Comparison of ENCODE assay signal across 8 cellular contexts in the genomic region with DNA sequence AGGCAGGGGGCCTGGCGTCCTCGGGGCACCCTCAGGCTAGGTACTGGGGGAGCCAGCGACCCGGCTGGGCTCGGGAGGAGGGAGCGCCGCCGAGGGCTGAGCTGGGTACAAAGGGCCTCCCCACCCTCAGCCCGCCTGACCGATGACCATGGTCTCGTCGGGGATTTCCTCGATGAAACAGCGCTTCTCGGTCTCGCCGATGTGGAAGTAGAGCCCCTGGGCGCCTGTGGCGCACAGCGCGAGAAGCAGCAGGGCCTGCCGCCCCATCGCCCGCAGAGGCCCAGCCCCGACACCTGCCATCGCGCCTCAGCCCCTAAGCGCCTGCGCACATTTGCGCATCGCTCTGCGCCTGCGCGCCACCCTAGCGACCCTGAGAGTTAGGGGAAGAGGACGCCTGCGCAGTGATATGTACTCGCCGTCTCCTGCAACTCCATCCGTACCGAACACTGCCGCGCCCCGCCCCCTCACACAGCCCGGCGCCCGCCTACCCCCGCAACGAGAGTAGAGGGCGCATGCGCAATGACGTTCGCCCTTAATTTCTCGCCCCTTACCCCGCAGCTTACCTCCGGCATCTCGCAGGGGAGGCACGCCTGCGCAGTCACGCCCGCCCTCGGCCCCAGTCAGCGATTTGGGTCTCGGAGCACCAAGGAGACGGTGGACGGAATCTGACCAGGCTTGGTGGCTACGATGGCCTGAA. TPM values are rescaled to one million over a fixed set of nuclear protein-coding genes. Genes with fewer than 3 reads are reported as not detected.
DNase-seq lines count a peak whose midpoint lies in the region; FAIRE-seq and TF ChIP-seq lines count a peak whose summit lies in the region.

A gene (minus strand): TSS at position 325 of the 697 bp plus-strand sequence. CDS start 25 bp downstream, at position 300.

- H3K4me3 Mint-ChIP-seq in activated naive CD4-positive, alpha-beta T cell treated with anti-CD3 and anti-CD28 coated beads for 36 hours: peak within 1 kb of the TSS; percentile 90

- peak within 1 kb of the TSS; percentile 97 for H3K9ac ChIP-seq in neuronal stem cell (ENCODE audit: low read depth, low read length, poor library complexity)

- H3K4me3 ChIP-seq in HFF-Myc (replicated peaks; ENCODE audit: low read depth, low read length): peak within 1 kb of the TSS; percentile 88
- H3K4me3 ChIP-seq in neuronal stem cell (ENCODE audit: low read length in 2 of 2): peak within 1 kb of the TSS; percentile 93 to 97

- H3K18ac ChIP-seq in neuronal stem cell (ENCODE audit: low read length): peak within 1 kb of the TSS; percentile 98

- H3K27me3 ChIP-seq in neuronal stem cell (ENCODE audit: control insufficient read depth in 3 of 3, insufficient read depth in 3 of 3, low read depth in 1 of 3, low read length in 3 of 3): no peaks in the 10 kb centered on the region

- peak within 1 kb of the TSS; percentile 87 for H3K27ac Mint-ChIP-seq in activated naive CD4-positive, alpha-beta T cell treated with anti-CD3 and anti-CD28 coated beads for 36 hours

- H3K23ac ChIP-seq in neuronal stem cell (ENCODE audit: low read depth, low read length, poor library complexity): peak within 1 kb of the TSS; percentile 99

- peak within 1 kb of the TSS; percentile 94 for H3K14ac ChIP-seq in neuronal stem cell (ENCODE audit: low read length)

- peaks cover 33% of the 10 kb centered on the region for H3K4me1 Mint-ChIP-seq in activated naive CD4-positive, alpha-beta T cell treated with anti-CD3 and anti-CD28 coated beads for 36 hours (ENCODE audit: low read depth)

- peaks cover 0 to 8% of the 10 kb centered on the region in 2 donors for H3K4me1 ChIP-seq in neuronal stem cell (ENCODE audit: control insufficient read depth in 2 of 2, insufficient read depth in 1 of 2, low read depth in 1 of 2, low read length in 2 of 2)

- peak within 1 kb of the TSS; percentile 99 for H2AFZ ChIP-seq in neuronal stem cell (ENCODE audit: low read length)

- FAIRE-seq in frontal cortex (lab: Jason Lieb, UNC): no peak

- no peaks in the 10 kb centered on the region for H3K9me3 ChIP-seq in neuronal stem cell (replicated peaks in 1 of 2; ENCODE audit: control insufficient read depth in 2 of 2, insufficient read depth in 1 of 2, low read depth in 1 of 2, low read length in 2 of 2)

- H3K27ac ChIP-seq in neuronal stem cell (replicated peaks; ENCODE audit: low read length): peak within 1 kb of the TSS; percentile 88

- CTCF ChIA-PET in activated naive CD4-positive, alpha-beta T cell treated with anti-CD3 and anti-CD28 coated beads for 36 hours (lab: Charles Lee): interaction anchor here (0.5 to 3.5 kb wide), 5 partner anchors 17 to 277 kb away, joined by 3 to 16 read pairs (median 3); no protein-coding TSS in a partner anchor

- peak within 1 kb of the TSS; percentile 19 for H2BK5ac ChIP-seq in neuronal stem cell (ENCODE audit: low read length)

- peaks cover 2% of the 10 kb centered on the region for H3K27me3 Mint-ChIP-seq in activated naive CD4-positive, alpha-beta T cell treated with anti-CD3 and anti-CD28 coated beads for 36 hours (ENCODE audit: low read depth)

- H4K91ac ChIP-seq in neuronal stem cell (ENCODE audit: low read depth, low read length, poor library complexity): no peak within 1 kb of the TSS

- H3K36me3 Mint-ChIP-seq in activated naive CD4-positive, alpha-beta T cell treated with anti-CD3 and anti-CD28 coated beads for 36 hours (ENCODE audit: low read depth): peaks cover 27% of the 10 kb centered on the region

- peaks cover 8% of the 10 kb centered on the region for H3K79me1 ChIP-seq in neuronal stem cell (ENCODE audit: low read depth, low read length)

- H3K36me3 ChIP-seq in neuronal stem cell (replicated peaks in 1 of 2; ENCODE audit: control insufficient read depth in 2 of 2, insufficient read depth in 2 of 2, low read length in 2 of 2): peaks cover 18 to 37% of the 10 kb centered on the region in 2 donors

- peak within 1 kb of the TSS; percentile 98 for H4K8ac ChIP-seq in neuronal stem cell (ENCODE audit: low read depth, low read length)

- no peak within 1 kb of the TSS for H2BK120ac ChIP-seq in neuronal stem cell (ENCODE audit: low read depth, low read length)

- H2BK15ac ChIP-seq in neuronal stem cell (ENCODE audit: low read length): peak within 1 kb of the TSS; percentile 71

- peak; percentile 100 for DNase-seq in GM03348 (ENCODE audit: low spot score)
- peak; percentile 94 for DNase-seq in HFF-Myc (ENCODE audit: extremely low read depth, low read depth)
- peak; percentile 100 for DNase-seq in NAMALWA (ENCODE audit: low spot score)
- peak; percentile 98 for DNase-seq in SK-N-DZ (ENCODE audit: low spot score)
- DNase-seq in activated naive CD4-positive, alpha-beta T cell treated with anti-CD3 and anti-CD28 coated beads for 36 hours: peak; percentile 100
- DNase-seq in frontal cortex (ENCODE audit: low spot score in 2 of 2): peak; percentile 96 to 98
- peak; percentile 99 for DNase-seq in neuronal stem cell (ENCODE audit: low spot score)

- peak within 1 kb of the TSS; percentile 64 for H2AK5ac ChIP-seq in neuronal stem cell (ENCODE audit: low read depth, low read length)

- H2BK12ac ChIP-seq in neuronal stem cell (ENCODE audit: low read length): no peak within 1 kb of the TSS

- peak within 1 kb of the TSS; percentile 76 for H3K4ac ChIP-seq in neuronal stem cell (ENCODE audit: low read length)

- no CpG with 5 or more reads among the region's 67 CpGs for WGBS in neuronal stem cell (ENCODE audit: extremely low coverage in 2 of 2, insufficient read length in 2 of 2, insufficient replicate concordance in 1 of 2), 2 donors

- intact Hi-C loops in activated naive CD4-positive, alpha-beta T cell treated with anti-CD3 and anti-CD28 coated beads for 36 hours (cut with micrococcal nuclease): loop anchor here (1.0 to 5.0 kb wide), 13 partner anchors 8 to 529 kb away; a partner anchor contains a TSS

- H3K4me2 ChIP-seq in neuronal stem cell (ENCODE audit: insufficient read depth, low read length, poor library complexity, severe bottlenecking): peak within 1 kb of the TSS; percentile 88

- TF ChIP-seq CTCF in HFF-Myc (IDR thresholded peaks at IDR 0.05; ENCODE audit: low read depth, low read length, missing control alignments) (no peak), subcutaneous adipose tissue (IDR thresholded peaks at IDR 0.05; ENCODE audit: low read depth) (no peak)

- no peaks in the 10 kb centered on the region for H3K9me3 Mint-ChIP-seq in activated naive CD4-positive, alpha-beta T cell treated with anti-CD3 and anti-CD28 coated beads for 36 hours

RNA-seq across cellular contexts. Expression of the gene that starts here (rescaled TPM):
- 169 and 208 TPM in 2 replicates for polyA plus RNA-seq in SK-N-DZ (2014; cell fraction: cytosol; rRNA removed)
- 143 TPM in 2 replicates for polyA plus RNA-seq in SK-N-DZ (2014; cell fraction: nucleus; rRNA removed)
- 10 to 100 TPM; 77.3 to 81.8 TPM for total RNA-seq in activated naive CD4-positive, alpha-beta T cell treated with anti-CD3 and anti-CD28 coated beads for 36 hours
- total RNA-seq in frontal cortex: 73.4 TPM
- polyA plus RNA-seq in neuronal stem cell (2013, experiment 1 of 2): 59.8 TPM
- polyA plus RNA-seq in neuronal stem cell (2013, experiment 2 of 2): 59.6 TPM
- total RNA-seq in subcutaneous adipose tissue: 100 to 1,000 TPM in 3 of 4 donors, 10 to 100 TPM in 1; 61.8 to 160 (median 134) TPM

Comparison
In these comparisons a context has a peak if more than half of its experiments do, and no peak if none do; other contexts are left out.
1. Peak in every context shown above with its lines: DNase-seq, H3K4me3 ChIP-seq and H3K27ac ChIP-seq.